1 cellular context compared by ENCODE assay signal in genomic region chr2:68745006-68745405, GRCh38.
TF ChIP-seq lines count a peak whose summit lies in the region.

No MANE protein-coding gene starts in this region.

TF ChIP-seq in H1, 55 proteins besides CTCF, POLR2A, EP300 and RAD21:
- TF ChIP-seq CEBPB (IDR thresholded peaks at IDR 0.05; ENCODE audit: low read depth, low read length) (no peak), ATF2 (IDR thresholded peaks at IDR 0.05; ENCODE audit: low read length) (no peak), JUND (IDR thresholded peaks at IDR 0.05; ENCODE audit: low read length) (no peak), BRCA1 (IDR thresholded peaks at IDR 0.05; ENCODE audit: low read depth, low read length) (no peak), KDM1A (IDR thresholded peaks at IDR 0.05; ENCODE audit: borderline replicate concordance, low read length) (peak; percentile 62; the same call in 1 of the 2 replicates)
